Comparison of ENCODE assay signal across 14 cellular contexts in genomic region chr7:30717181-30717580, GRCh38. TPM values are rescaled to one million over a fixed set of nuclear protein-coding genes. Genes with fewer than 3 reads are reported as not detected.
DNase-seq lines count a peak whose midpoint lies in the region; FAIRE-seq and TF ChIP-seq lines count a peak whose summit lies in the region.
"Had no signal": no experiment of that assay in that cellular context is flagged by ENCODE, and none has a peak within 500 bp of the region (broad histone marks: within the 10 kb centered on the region; RNA-seq: fewer than 3 reads in every experiment).

No MANE protein-coding gene starts in this region.

- H2AFZ ChIP-seq in MM.1S (ENCODE audit: low read length): no peak overlapping the region

- no peaks in the 10 kb centered on the region for H3K27me3 ChIP-seq in MM.1S (replicated peaks; ENCODE audit: insufficient read depth, low read length)

- no peak for TF ChIP-seq CTCF in kidney (IDR thresholded peaks at IDR 0.05; ENCODE audit: borderline replicate concordance, extremely low read depth, insufficient read depth)
- no peak for TF ChIP-seq CTCF in MM.1S (IDR thresholded peaks at IDR 0.05; ENCODE audit: low read length)

- no peaks in the 10 kb centered on the region for H3K79me2 ChIP-seq in MM.1S (ENCODE audit: low read length)

- peak; percentile 4 for DNase-seq in Caki2 (ENCODE audit: low read depth)
- DNase-seq in HPDE6-E6E7 (ENCODE audit: extremely low spot score): peak; percentile 38
- DNase-seq in SW 1271 (lab: John Stamatoyannopoulos, UW): peak; percentile 5 to 51
- DNase-seq in kidney: peak; percentile 16
- no peak for DNase-seq in activated CD4-positive, CD25-positive, alpha-beta regulatory T cell treated with anti-CD3 and anti-CD28 coated beads, Interleukin-2, amount 50 U/mL, for 72 hours
- no peak for DNase-seq in activated gamma-delta T cell treated with Interleukin-2 at 50 U/mL for 16 hours
- no peak for DNase-seq in MM.1S
- no peak for DNase-seq in effector CD8-positive, alpha-beta T cell (lab: John Stamatoyannopoulos, UW)
- DNase-seq: central memory CD4-positive, alpha-beta T cell; OCI-M1; stimulated activated CD4-positive, alpha-beta T cell treated with anti-CD3 and anti-CD28 coated beads, Interleukin-2, amount 100 ng/mL, for 24 hours had no signal

- H3K9me3 ChIP-seq in kidney (ENCODE audit: control insufficient read depth in 1 of 2, low read length in 2 of 2) (no peaks in the 10 kb centered on the region), MM.1S (replicated peaks; ENCODE audit: insufficient read depth, low read length) (no peaks in the 10 kb centered on the region)

- no peak overlapping the region for H3K4me3 ChIP-seq in kidney (ENCODE audit: low read length in 2 of 2)
- H3K4me3 ChIP-seq in MM.1S (ENCODE audit: low read length): no peak overlapping the region

- H3K9me2 ChIP-seq in MM.1S (replicated peaks; ENCODE audit: insufficient read depth, low read length): no peaks in the 10 kb centered on the region

- no peaks in the 10 kb centered on the region for H3F3A ChIP-seq in MM.1S (ENCODE audit: insufficient read depth, low read length)

- no peak overlapping the region for H3K4me2 ChIP-seq in MM.1S (ENCODE audit: low read depth, low read length)

- intact Hi-C loops in kidney (cut with DNase I): no loop called here

- FAIRE-seq in kidney (lab: Jason Lieb, UNC): no peak
- FAIRE-seq: G401.6 had no signal

- no peaks in the 10 kb centered on the region for H4K20me1 ChIP-seq in MM.1S (ENCODE audit: insufficient read depth, low read length)

- H3K36me3 ChIP-seq in kidney (ENCODE audit: control insufficient read depth in 1 of 2, insufficient read depth in 2 of 2, low read length in 2 of 2) (no peaks in the 10 kb centered on the region), MM.1S (replicated peaks; ENCODE audit: insufficient read depth, low read length) (no peaks in the 10 kb centered on the region)

- H3K4me1 ChIP-seq in kidney (ENCODE audit: control insufficient read depth in 1 of 2, insufficient read depth in 1 of 2, low read depth in 1 of 2, low read length in 2 of 2) (no peaks in the 10 kb centered on the region), MM.1S (ENCODE audit: low read length) (no peaks in the 10 kb centered on the region)

- in situ Hi-C loops in Caki2 (cut with HindIII; ENCODE audit: low pct_unique_long_range_greater_than_20kb, low sequenced_read_pairs): no loop called here

- no peak overlapping the region for H3K9ac ChIP-seq in kidney (ENCODE audit: low read length in 2 of 2)
- no peak overlapping the region for H3K9ac ChIP-seq in MM.1S (ENCODE audit: low read length)

- H3K27ac ChIP-seq in kidney (ENCODE audit: low read depth in 2 of 2, low read length in 2 of 2): no peak overlapping the region
- H3K27ac ChIP-seq in MM.1S (ENCODE audit: low read length): no peak overlapping the region

RNA-seq across cellular contexts. Expression of gene INMT, which starts 34.8 kb away (rescaled TPM):
- not detected in 2 replicates for total RNA-seq in Caki2 (2014; rRNA removed; shearing (Covaris generic); ENCODE audit: low replicate concordance)
- 44.8 TPM for total RNA-seq in kidney
- polyA plus RNA-seq in kidney (ENCODE audit: insufficient read depth, low read depth, low replicate concordance): 34.5 TPM

RNA-seq across cellular contexts. Expression of gene CRHR2, which starts 34.9 kb away (rescaled TPM):
- not detected in 2 replicates for total RNA-seq in Caki2 (2014; rRNA removed; shearing (Covaris generic); ENCODE audit: low replicate concordance)
- total RNA-seq in kidney: not detected
- polyA plus RNA-seq in kidney (ENCODE audit: insufficient read depth, low read depth, low replicate concordance): not detected
- total RNA-seq: epithelial cell of proximal tubule had no signal
- polyA plus RNA-seq: BJ had no signal

RNA-seq across cellular contexts. Expression of gene MINDY4, which starts 54.0 kb away (rescaled TPM):
- total RNA-seq in Caki2 (2014; rRNA removed; shearing (Covaris generic); ENCODE audit: low replicate concordance): 3.6 and 4.0 TPM in 2 replicates
- total RNA-seq in kidney: 15.3 TPM
- 5.3 TPM for polyA plus RNA-seq in kidney (ENCODE audit: insufficient read depth, low read depth, low replicate concordance)

Comparison
In these comparisons a context has a peak if more than half of its experiments do, and no peak if none do; other contexts are left out.
1. DNase-seq: peak in Caki2 (single experiment), HPDE6-E6E7 (single experiment), SW 1271 (2 of 2) and kidney (single experiment); none in activated CD4-positive, CD25-positive, alpha-beta regulatory T cell treated with anti-CD3 and anti-CD28 coated beads, Interleukin-2, amount 50 U/mL, for 72 hours (single experiment), activated gamma-delta T cell treated with Interleukin-2 at 50 U/mL for 16 hours (single experiment), MM.1S (single experiment) and effector CD8-positive, alpha-beta T cell (single experiment).
2. RNA of gene INMT, which starts 34.8 kb away (total RNA-seq): 44.8 TPM in kidney (single experiment); not detected in Caki2; every median in the first group is over 10 times any median in the second.